ENCODE assay signal across 18 cellular contexts in genomic region chr1:201563406-201563780, GRCh38. TPM values are rescaled to one million over a fixed set of nuclear protein-coding genes. Genes with fewer than 3 reads are reported as not detected.
A peak's percentile ranks its signal among the peaks of the same experiment; 100 is the strongest.
DNase-seq lines count a peak whose midpoint lies in the region; ATAC-seq and TF ChIP-seq lines count a peak whose summit lies in the region.
"Had no signal": no experiment of that assay in that cellular context is flagged by ENCODE, and none has a peak within 500 bp of the region (broad histone marks: within the 10 kb centered on the region; RNA-seq: fewer than 3 reads in every experiment).

No MANE protein-coding gene starts in this region.

- TF ChIP-seq POLR2A in vagina (IDR thresholded peaks at IDR 0.05), result no peak

- H3K9ac ChIP-seq in rectal smooth muscle tissue (ENCODE audit: low read length), result no peak overlapping the region

- no peak for ATAC-seq in Right ventricle myocardium superior (ENCODE audit: poor library complexity)
- ATAC-seq in HG03571 (IDR thresholded peaks at IDR 0.05; ENCODE audit: unreplicated experiment), result no peak
- ATAC-seq: activated CD8-positive, alpha-beta T cell treated with anti-CD3 and anti-CD28 coated beads for 36 hours; upper lobe of right lung had no signal

- TF ChIP-seq CTCF in right atrium auricular region (IDR thresholded peaks at IDR 0.05) (no peak), dorsolateral prefrontal cortex (IDR thresholded peaks at IDR 0.05 in 54 of 56, conservative IDR thresholded peaks at IDR 0.05 in 2 of 56; ENCODE audit: low read depth in 1 of 56, partially characterized antibody in 56 of 56) (no peak), vagina (IDR thresholded peaks at IDR 0.05) (no peak)

- H3K9me3 ChIP-seq in right atrium auricular region (no peaks in the 10 kb centered on the region), vagina (no peaks in the 10 kb centered on the region)
- H3K9me3 ChIP-seq: adrenal gland, upper lobe of right lung had no signal

- H3K27me3 ChIP-seq in right atrium auricular region (no peaks in the 10 kb centered on the region), dorsolateral prefrontal cortex (no peaks in the 10 kb centered on the region), rectal smooth muscle tissue (ENCODE audit: control insufficient read depth, insufficient read depth, low read length) (no peaks in the 10 kb centered on the region), vagina (no peaks in the 10 kb centered on the region)
- H3K27me3 ChIP-seq: adrenal gland, cardiac muscle cell, upper lobe of right lung had no signal

- H3K27ac ChIP-seq in right atrium auricular region, result peak overlapping the region; percentile 23 to 51
- H3K27ac ChIP-seq in dorsolateral prefrontal cortex, result peak overlapping the region in 40 of 59 donors; percentile 10 to 98 (median 60)
- peak overlapping the region; percentile 35 for H3K27ac ChIP-seq in rectal smooth muscle tissue (ENCODE audit: low read depth, low read length)
- peak overlapping the region; percentile 78 for H3K27ac ChIP-seq in vagina
- H3K27ac ChIP-seq: cardiac muscle cell, upper lobe of right lung had no signal

- H3K4me1 ChIP-seq in right atrium auricular region (peaks cover 0 to 68% of the 10 kb centered on the region in 2 donors), rectal smooth muscle tissue (ENCODE audit: control insufficient read depth, insufficient read depth, low read length) (peaks cover 13% of the 10 kb centered on the region), vagina (peaks cover 42% of the 10 kb centered on the region)
- H3K4me1 ChIP-seq: adrenal gland had no signal

- intact Hi-C loops in Right ventricle myocardium superior (cut with DNase I), result no loop called here
- intact Hi-C loops in dorsolateral prefrontal cortex (cut with DNase I), result loop anchor here in 1 of 2 donors (5.0 kb wide), 1 partner anchor 84 kb away; no protein-coding TSS in a partner anchor
- intact Hi-C loops in vagina (cut with DNase I), result no loop called here

- H3K36me3 ChIP-seq in right atrium auricular region (no peaks in the 10 kb centered on the region), rectal smooth muscle tissue (ENCODE audit: control insufficient read depth, insufficient read depth, low read length) (no peaks in the 10 kb centered on the region), vagina (no peaks in the 10 kb centered on the region)
- H3K36me3 ChIP-seq: adrenal gland, cardiac muscle cell, upper lobe of right lung had no signal

- no peak for DNase-seq in right atrium auricular region (ENCODE audit: low spot score)
- DNase-seq in Right ventricle myocardium superior, result no peak
- DNase-seq in dorsolateral prefrontal cortex, result no peak
- DNase-seq in vagina (ENCODE audit: extremely low spot score in 2 of 2), result no peak
- no peak for DNase-seq in cerebellar cortex (ENCODE audit: low spot score)
- no peak for DNase-seq in activated naive CD4-positive, alpha-beta T cell treated with Interleukin-2 at 50 U/mL for 16 hours
- DNase-seq: activated B cell treated with CpG ODN at 0.5 μM for 24 hours; activated CD8-positive, alpha-beta T cell treated with anti-CD3 and anti-CD28 coated beads for 36 hours; adrenal gland; immature natural killer cell; left ventricle myocardium superior; NCI-H1436 treated with DMSO at 0.1 percent for 48 hours; NCI-H510A; stimulated activated CD4-positive, alpha-beta T cell treated with anti-CD3 and anti-CD28 coated beads, Interleukin-4, amount 100 ng/mL, for 24 hours; upper lobe of right lung had no signal

- H3K4me3 ChIP-seq in right atrium auricular region (no peak overlapping the region), dorsolateral prefrontal cortex (no peak overlapping the region), rectal smooth muscle tissue (ENCODE audit: low read length) (no peak overlapping the region), vagina (no peak overlapping the region)
- H3K4me3 ChIP-seq: adrenal gland, cardiac muscle cell, upper lobe of right lung had no signal

RNA-seq across cellular contexts. Expression of gene NAV1, which starts 24.5 kb away (rescaled TPM):
- total RNA-seq in right atrium auricular region (10 to 100 TPM; 16.3 to 32.1 TPM), Right ventricle myocardium superior (66.6 TPM), dorsolateral prefrontal cortex (100 to 1,000 TPM in 17 of 120 experiments, 10 to 100 TPM in 103; 53.8 to 141 (median 77.6) TPM), vagina (45.9 TPM)

RNA-seq across cellular contexts. Expression of gene CSRP1, which starts 56.5 kb away (rescaled TPM):
- total RNA-seq in right atrium auricular region, result 100 to 1,000 TPM; 138 to 719 TPM
- 53.1 TPM for total RNA-seq in Right ventricle myocardium superior
- total RNA-seq in dorsolateral prefrontal cortex, result 1,000 to 10,000 TPM in 2 of 120 experiments, 100 to 1,000 TPM in 118; 225 to 1,268 (median 522) TPM
- total RNA-seq in vagina, result 729 TPM
